Comparison of ENCODE assay signal across 9 cellular contexts in genomic region chr14:21025374-21026151, GRCh38. TPM values are rescaled to one million over a fixed set of nuclear protein-coding genes. Genes with fewer than 3 reads are reported as not detected.
DNase-seq lines count a peak whose midpoint lies in the region; ATAC-seq, FAIRE-seq and TF ChIP-seq lines count a peak whose summit lies in the region.
"Had no signal": no experiment of that assay in that cellular context is flagged by ENCODE, and none has a peak within 500 bp of the region (broad histone marks: within the 10 kb centered on the region; RNA-seq: fewer than 3 reads in every experiment).

No MANE protein-coding gene starts in this region.

- TF ChIP-seq CTCF in left lung (IDR thresholded peaks at IDR 0.05): no peak

- DNase-seq in activated CD4-positive, alpha-beta T cell treated with anti-CD3 and anti-CD28 coated beads, Interleukin-2, amount 10 ng/mL, durations not matched to agents 24 days and 14 days: no peak
- no peak for DNase-seq in activated CD4-positive, alpha-beta T cell treated with anti-CD3 and anti-CD28 coated beads, Interleukin-2, amount 50 U/mL, for 1 hour
- DNase-seq in cerebellum (ENCODE audit: low spot score) (peak; percentile 42), left lung (no peak), GM12891 (ENCODE audit: insufficient read length, low spot score) (no peak)
- no peak for DNase-seq in stimulated activated naive B cell treated with anti-CD40 and anti-IgM and Interleukin-4, amounts not matched to agents 10 μg/mL and 1 μg/mL and 100 μg/mL, for 72 hours

- peaks cover 44% of the 10 kb centered on the region for H3K27me3 Mint-ChIP-seq in activated CD4-positive, alpha-beta T cell treated with anti-CD3 and anti-CD28 coated beads, Interleukin-2, amount 10 ng/mL, durations not matched to agents 24 days and 14 days
- peaks cover 13 to 26% of the 10 kb centered on the region in 2 donors for H3K27me3 Mint-ChIP-seq in stimulated activated naive B cell treated with anti-CD40 and anti-IgM and Interleukin-4, amounts not matched to agents 10 μg/mL and 1 μg/mL and 100 μg/mL, for 72 hours

- peaks cover 15% of the 10 kb centered on the region for H3K4me1 Mint-ChIP-seq in activated CD4-positive, alpha-beta T cell treated with anti-CD3 and anti-CD28 coated beads, Interleukin-2, amount 10 ng/mL, durations not matched to agents 24 days and 14 days
- H3K4me1 Mint-ChIP-seq in stimulated activated naive B cell treated with anti-CD40 and anti-IgM and Interleukin-4, amounts not matched to agents 10 μg/mL and 1 μg/mL and 100 μg/mL, for 72 hours: peaks cover 18% of the 10 kb centered on the region in 2 donors

- peak overlapping the region; percentile 46 to 71 for H3K4me3 ChIP-seq in left lung

- H3K36me3 ChIP-seq in left lung: peaks cover 0 to 6% of the 10 kb centered on the region in 2 donors

- intact Hi-C loops in activated CD4-positive, alpha-beta T cell treated with anti-CD3 and anti-CD28 coated beads, Interleukin-2, amount 10 ng/mL, durations not matched to agents 24 days and 14 days (cut with micrococcal nuclease): loop anchor here (5.0 kb wide), 1 partner anchor 42 kb away; no protein-coding TSS in a partner anchor
- intact Hi-C loops in left lung (cut with DNase I): no loop called here

- no peak overlapping the region for H3K27ac Mint-ChIP-seq in activated CD4-positive, alpha-beta T cell treated with anti-CD3 and anti-CD28 coated beads, Interleukin-2, amount 10 ng/mL, durations not matched to agents 24 days and 14 days
- H3K27ac Mint-ChIP-seq in stimulated activated naive B cell treated with anti-CD40 and anti-IgM and Interleukin-4, amounts not matched to agents 10 μg/mL and 1 μg/mL and 100 μg/mL, for 72 hours: peak overlapping the region; percentile 42

- no peak for FAIRE-seq in GM12891 (lab: Jason Lieb, UNC)

- peaks cover 7 to 19% of the 10 kb centered on the region in 2 donors for H3K4me1 ChIP-seq in left lung

- H3K9me3 ChIP-seq in left lung: no peaks in the 10 kb centered on the region

- H3K27me3 ChIP-seq in left lung: peaks cover 0 to 35% of the 10 kb centered on the region in 2 donors

- H3K9me3 Mint-ChIP-seq in activated CD4-positive, alpha-beta T cell treated with anti-CD3 and anti-CD28 coated beads, Interleukin-2, amount 10 ng/mL, durations not matched to agents 24 days and 14 days: no peaks in the 10 kb centered on the region
- no peaks in the 10 kb centered on the region for H3K9me3 Mint-ChIP-seq in stimulated activated naive B cell treated with anti-CD40 and anti-IgM and Interleukin-4, amounts not matched to agents 10 μg/mL and 1 μg/mL and 100 μg/mL, for 72 hours

- ATAC-seq in left lung: peak; percentile 52
- ATAC-seq in stimulated activated naive B cell treated with anti-CD40 and anti-IgM and Interleukin-4, amounts not matched to agents 10 μg/mL and 1 μg/mL and 100 μg/mL, for 72 hours (replicated peaks): no peak
- no peak for ATAC-seq in HG03135 (IDR thresholded peaks at IDR 0.05; ENCODE audit: unreplicated experiment)
- ATAC-seq in GM19328 (IDR thresholded peaks at IDR 0.05; ENCODE audit: unreplicated experiment): no peak

- H3K36me3 Mint-ChIP-seq in activated CD4-positive, alpha-beta T cell treated with anti-CD3 and anti-CD28 coated beads, Interleukin-2, amount 10 ng/mL, durations not matched to agents 24 days and 14 days (ENCODE audit: low read depth): no peaks in the 10 kb centered on the region
- no peaks in the 10 kb centered on the region for H3K36me3 Mint-ChIP-seq in stimulated activated naive B cell treated with anti-CD40 and anti-IgM and Interleukin-4, amounts not matched to agents 10 μg/mL and 1 μg/mL and 100 μg/mL, for 72 hours

- peak overlapping the region; percentile 21 to 67 for H3K27ac ChIP-seq in left lung

- TF ChIP-seq POLR2A in GM12891 (IDR thresholded peaks at IDR 0.05; ENCODE audit: low read depth, low read length): no peak

- peak overlapping the region; percentile 82 for H3K4me3 Mint-ChIP-seq in activated CD4-positive, alpha-beta T cell treated with anti-CD3 and anti-CD28 coated beads, Interleukin-2, amount 10 ng/mL, durations not matched to agents 24 days and 14 days
- peak overlapping the region; percentile 81 to 83 for H3K4me3 Mint-ChIP-seq in stimulated activated naive B cell treated with anti-CD40 and anti-IgM and Interleukin-4, amounts not matched to agents 10 μg/mL and 1 μg/mL and 100 μg/mL, for 72 hours

TF ChIP-seq in GM12891, 5 proteins besides CTCF, POLR2A, EP300 and RAD21:
- TF ChIP-seq TAF1 (IDR thresholded peaks at IDR 0.05; ENCODE audit: low read depth, low read length) (no peak), POLR2AphosphoS5 (IDR thresholded peaks at IDR 0.05; ENCODE audit: low read depth, low read length) (no peak), PAX5 (IDR thresholded peaks at IDR 0.05; ENCODE audit: insufficient read depth, low read length, severe bottlenecking) (no peak), SPI1 (IDR thresholded peaks at IDR 0.05; ENCODE audit: low read depth, low read length) (no peak), POU2F2 (IDR thresholded peaks at IDR 0.05; ENCODE audit: low read depth, low read length) (no peak)

RNA-seq across cellular contexts. Expression of gene NDRG2, which starts 0.7 kb away (rescaled TPM):
- total RNA-seq in activated CD4-positive, alpha-beta T cell treated with anti-CD3 and anti-CD28 coated beads, Interleukin-2, amount 10 ng/mL, durations not matched to agents 24 days and 14 days: 1.9 and 2.3 TPM in 2 replicates
- total RNA-seq in cerebellum (142 TPM), left lung (10 to 100 TPM; 25.6 to 44.2 TPM)
- not detected for polyA plus RNA-seq in GM12891 (2012; ENCODE audit: low read depth, missing spikeins)

RNA-seq across cellular contexts. Expression of gene TPPP2, which starts 4.5 kb away (rescaled TPM):
- total RNA-seq in activated CD4-positive, alpha-beta T cell treated with anti-CD3 and anti-CD28 coated beads, Interleukin-2, amount 10 ng/mL, durations not matched to agents 24 days and 14 days: not detected in 2 replicates
- not detected for total RNA-seq in cerebellum
- total RNA-seq in left lung: not detected
- polyA plus RNA-seq in GM12891 (2012; ENCODE audit: low read depth, missing spikeins): not detected
- total RNA-seq: subcutaneous adipose tissue had no signal

RNA-seq across cellular contexts. Expression of gene RNASE13, which starts 9.0 kb away (rescaled TPM):
- not detected in 2 replicates for total RNA-seq in activated CD4-positive, alpha-beta T cell treated with anti-CD3 and anti-CD28 coated beads, Interleukin-2, amount 10 ng/mL, durations not matched to agents 24 days and 14 days
- not detected for total RNA-seq in cerebellum
- not detected for total RNA-seq in left lung
- polyA plus RNA-seq in GM12891 (2012; ENCODE audit: low read depth, missing spikeins): not detected
- total RNA-seq: subcutaneous adipose tissue had no signal

RNA-seq across cellular contexts. Expression of gene RNASE7, which starts 16.6 kb away (rescaled TPM):
- total RNA-seq in activated CD4-positive, alpha-beta T cell treated with anti-CD3 and anti-CD28 coated beads, Interleukin-2, amount 10 ng/mL, durations not matched to agents 24 days and 14 days: not detected in 2 replicates
- total RNA-seq in cerebellum (not detected), left lung (not detected)
- polyA plus RNA-seq in GM12891 (2012; ENCODE audit: low read depth, missing spikeins): not detected
- total RNA-seq: subcutaneous adipose tissue had no signal

RNA-seq across cellular contexts. Expression of gene SLC39A2, which starts 26.5 kb away (rescaled TPM):
- 0.33 TPM in 1 of 2 replicates, not detected in the other for total RNA-seq in activated CD4-positive, alpha-beta T cell treated with anti-CD3 and anti-CD28 coated beads, Interleukin-2, amount 10 ng/mL, durations not matched to agents 24 days and 14 days
- total RNA-seq in cerebellum (not detected), left lung (under 1 TPM in 1 of 2 donors, not detected in 1; 0.35 TPM)
- polyA plus RNA-seq in GM12891 (2012; ENCODE audit: low read depth, missing spikeins): not detected
- total RNA-seq: subcutaneous adipose tissue had no signal
